Comparison of ENCODE assay signal across 1 cellular context in the genomic region with DNA sequence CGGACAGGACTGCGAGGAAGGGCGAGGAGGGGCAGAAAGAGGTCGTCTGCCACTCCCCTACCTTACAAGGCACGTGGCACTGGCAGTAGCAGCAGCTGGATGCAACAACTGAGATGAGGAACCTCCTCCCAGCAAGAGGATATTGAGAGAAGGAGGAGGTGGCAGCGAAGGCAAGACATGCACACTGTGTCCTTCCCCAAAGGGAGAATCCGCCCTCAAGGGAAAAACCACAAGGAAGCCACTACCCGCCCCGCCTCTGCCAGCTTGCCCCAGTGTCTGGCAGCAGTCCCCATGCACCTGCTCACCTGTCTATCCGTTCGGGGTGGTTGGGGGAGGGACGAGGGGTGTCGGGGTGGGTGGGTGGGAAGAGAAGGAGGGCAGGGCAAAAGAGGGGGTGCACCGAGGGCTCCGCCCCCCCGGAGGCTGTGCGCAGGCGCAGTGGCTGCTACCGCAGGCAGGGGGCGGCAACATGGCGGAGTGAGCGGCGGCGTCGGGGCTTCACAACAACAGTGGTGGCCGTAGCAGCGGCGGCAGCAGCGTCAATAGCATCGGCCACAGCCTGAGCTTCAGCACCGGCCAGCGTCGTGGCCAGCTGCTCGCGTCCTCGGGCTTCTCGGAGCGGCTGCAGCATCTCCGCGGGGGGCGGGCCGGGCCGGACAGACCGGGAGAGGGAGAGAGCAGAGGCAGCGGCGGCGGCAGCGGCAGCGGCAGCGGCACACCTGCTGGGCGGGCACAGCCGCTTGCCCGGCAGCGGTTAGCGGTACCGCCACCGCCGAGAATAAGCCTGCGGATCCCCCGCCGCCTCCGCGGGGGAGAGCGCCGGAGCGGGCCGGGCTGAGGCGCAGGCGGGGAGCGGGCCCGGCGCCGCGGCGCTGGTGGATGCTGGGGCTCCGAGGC.
TF ChIP-seq lines count a peak whose summit lies in the region.

A gene with protein sequence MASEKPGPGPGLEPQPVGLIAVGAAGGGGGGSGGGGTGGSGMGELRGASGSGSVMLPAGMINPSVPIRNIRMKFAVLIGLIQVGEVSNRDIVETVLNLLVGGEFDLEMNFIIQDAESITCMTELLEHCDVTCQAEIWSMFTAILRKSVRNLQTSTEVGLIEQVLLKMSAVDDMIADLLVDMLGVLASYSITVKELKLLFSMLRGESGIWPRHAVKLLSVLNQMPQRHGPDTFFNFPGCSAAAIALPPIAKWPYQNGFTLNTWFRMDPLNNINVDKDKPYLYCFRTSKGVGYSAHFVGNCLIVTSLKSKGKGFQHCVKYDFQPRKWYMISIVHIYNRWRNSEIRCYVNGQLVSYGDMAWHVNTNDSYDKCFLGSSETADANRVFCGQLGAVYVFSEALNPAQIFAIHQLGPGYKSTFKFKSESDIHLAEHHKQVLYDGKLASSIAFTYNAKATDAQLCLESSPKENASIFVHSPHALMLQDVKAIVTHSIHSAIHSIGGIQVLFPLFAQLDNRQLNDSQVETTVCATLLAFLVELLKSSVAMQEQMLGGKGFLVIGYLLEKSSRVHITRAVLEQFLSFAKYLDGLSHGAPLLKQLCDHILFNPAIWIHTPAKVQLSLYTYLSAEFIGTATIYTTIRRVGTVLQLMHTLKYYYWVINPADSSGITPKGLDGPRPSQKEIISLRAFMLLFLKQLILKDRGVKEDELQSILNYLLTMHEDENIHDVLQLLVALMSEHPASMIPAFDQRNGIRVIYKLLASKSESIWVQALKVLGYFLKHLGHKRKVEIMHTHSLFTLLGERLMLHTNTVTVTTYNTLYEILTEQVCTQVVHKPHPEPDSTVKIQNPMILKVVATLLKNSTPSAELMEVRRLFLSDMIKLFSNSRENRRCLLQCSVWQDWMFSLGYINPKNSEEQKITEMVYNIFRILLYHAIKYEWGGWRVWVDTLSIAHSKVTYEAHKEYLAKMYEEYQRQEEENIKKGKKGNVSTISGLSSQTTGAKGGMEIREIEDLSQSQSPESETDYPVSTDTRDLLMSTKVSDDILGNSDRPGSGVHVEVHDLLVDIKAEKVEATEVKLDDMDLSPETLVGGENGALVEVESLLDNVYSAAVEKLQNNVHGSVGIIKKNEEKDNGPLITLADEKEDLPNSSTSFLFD (N-terminal part only) (plus strand): TSS at position 436 of the 897 bp plus-strand sequence. CDS start 551 bp downstream, outside the sequence.

TF ChIP-seq in HepG2, 621 proteins besides CTCF, POLR2A, EP300 and RAD21 (continued from another document and continues in another):
- TF ChIP-seq, protein P1, sequence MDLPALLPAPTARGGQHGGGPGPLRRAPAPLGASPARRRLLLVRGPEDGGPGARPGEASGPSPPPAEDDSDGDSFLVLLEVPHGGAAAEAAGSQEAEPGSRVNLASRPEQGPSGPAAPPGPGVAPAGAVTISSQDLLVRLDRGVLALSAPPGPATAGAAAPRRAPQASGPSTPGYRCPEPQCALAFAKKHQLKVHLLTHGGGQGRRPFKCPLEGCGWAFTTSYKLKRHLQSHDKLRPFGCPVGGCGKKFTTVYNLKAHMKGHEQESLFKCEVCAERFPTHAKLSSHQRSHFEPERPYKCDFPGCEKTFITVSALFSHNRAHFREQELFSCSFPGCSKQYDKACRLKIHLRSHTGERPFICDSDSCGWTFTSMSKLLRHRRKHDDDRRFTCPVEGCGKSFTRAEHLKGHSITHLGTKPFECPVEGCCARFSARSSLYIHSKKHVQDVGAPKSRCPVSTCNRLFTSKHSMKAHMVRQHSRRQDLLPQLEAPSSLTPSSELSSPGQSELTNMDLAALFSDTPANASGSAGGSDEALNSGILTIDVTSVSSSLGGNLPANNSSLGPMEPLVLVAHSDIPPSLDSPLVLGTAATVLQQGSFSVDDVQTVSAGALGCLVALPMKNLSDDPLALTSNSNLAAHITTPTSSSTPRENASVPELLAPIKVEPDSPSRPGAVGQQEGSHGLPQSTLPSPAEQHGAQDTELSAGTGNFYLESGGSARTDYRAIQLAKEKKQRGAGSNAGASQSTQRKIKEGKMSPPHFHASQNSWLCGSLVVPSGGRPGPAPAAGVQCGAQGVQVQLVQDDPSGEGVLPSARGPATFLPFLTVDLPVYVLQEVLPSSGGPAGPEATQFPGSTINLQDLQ (CRISPR knock-in tag; IDR thresholded peaks at IDR 0.05): no peak
- TF ChIP-seq RARA (CRISPR knock-in tag; IDR thresholded peaks at IDR 0.05) (no peak), ZNF543 (CRISPR knock-in tag; IDR thresholded peaks at IDR 0.05) (no peak), JUN (CRISPR knock-in tag; IDR thresholded peaks at IDR 0.05) (no peak), FOXA1 (IDR thresholded peaks at IDR 0.05) (no peak), FOXA1 (CRISPR knock-in tag; IDR thresholded peaks at IDR 0.05) (no peak), ZNF891 (CRISPR knock-in tag; IDR thresholded peaks at IDR 0.05) (no peak), MTF1 (CRISPR knock-in tag; IDR thresholded peaks at IDR 0.05) (0 out of 2 replicates have a peak, but pooled peaks have one; percentile 18), REPIN1 (CRISPR knock-in tag; IDR thresholded peaks at IDR 0.05; ENCODE audit: borderline replicate concordance, low read depth) (no peak), RBFOX2 (IDR thresholded peaks at IDR 0.05; ENCODE audit: low read depth, low read length) (peak; percentile 73), ZNF746 (CRISPR knock-in tag; IDR thresholded peaks at IDR 0.05) (0 out of 2 replicates have a peak, but pooled peaks have one; percentile 23), ARNT (IDR thresholded peaks at IDR 0.05) (no peak), ZNF143 (CRISPR knock-in tag; IDR thresholded peaks at IDR 0.05) (no peak), ZNF230 (CRISPR knock-in tag; IDR thresholded peaks at IDR 0.05) (no peak), HNRNPL (IDR thresholded peaks at IDR 0.05; ENCODE audit: low read depth, low read length) (no peak), SETDB1 (CRISPR knock-in tag; IDR thresholded peaks at IDR 0.05; ENCODE audit: borderline replicate concordance) (no peak), ZBTB7B (CRISPR knock-in tag; IDR thresholded peaks at IDR 0.05) (peak; percentile 59; the same call in 1 of the 2 replicates), ZBTB3 (CRISPR knock-in tag; IDR thresholded peaks at IDR 0.05; ENCODE audit: borderline replicate concordance, low read depth) (no peak), SOX6 (IDR thresholded peaks at IDR 0.05) (no peak), SOX6 (CRISPR knock-in tag; IDR thresholded peaks at IDR 0.05) (0 out of 2 replicates have a peak, but pooled peaks have one; percentile 22), ZNF510 (CRISPR knock-in tag; IDR thresholded peaks at IDR 0.05; ENCODE audit: low read depth) (no peak), HOXA3 (CRISPR knock-in tag; IDR thresholded peaks at IDR 0.05) (peak; percentile 68; the same call in 1 of the 2 replicates), CHD4 (IDR thresholded peaks at IDR 0.05; ENCODE audit: borderline replicate concordance, low read length) (no peak), ZEB1 (IDR thresholded peaks at IDR 0.05; ENCODE audit: insufficient replicate concordance, low read depth) (no peak), ZNF232 (CRISPR knock-in tag; IDR thresholded peaks at IDR 0.05; ENCODE audit: borderline replicate concordance) (peak; percentile 67; the same call in 1 of the 2 replicates), KAT7 (CRISPR knock-in tag; IDR thresholded peaks at IDR 0.05; ENCODE audit: borderline replicate concordance) (peak; percentile 54; the same call in 1 of the 2 replicates), RAD51 (IDR thresholded peaks at IDR 0.05; ENCODE audit: borderline replicate concordance) (no peak), ZBTB21 (CRISPR knock-in tag; IDR thresholded peaks at IDR 0.05) (no peak), MBNL3 (CRISPR knock-in tag; conservative IDR thresholded peaks at IDR 0.05) (no peak), ZNF235 (CRISPR knock-in tag; IDR thresholded peaks at IDR 0.05; ENCODE audit: borderline replicate concordance) (no peak), CENPT (CRISPR knock-in tag; IDR thresholded peaks at IDR 0.05; ENCODE audit: low read depth) (no peak), SYNCRIP (IDR thresholded peaks at IDR 0.05; ENCODE audit: insufficient read depth, low read depth, low read length) (no peak), KLF16 (CRISPR knock-in tag; IDR thresholded peaks at IDR 0.05) (peak in 1 of 2 experiments; percentile 65; a peak in 1 of 4 replicates), SIX1 (CRISPR knock-in tag; IDR thresholded peaks at IDR 0.05; ENCODE audit: borderline replicate concordance) (no peak), ISL2 (CRISPR knock-in tag; IDR thresholded peaks at IDR 0.05) (no peak), HNRNPLL (IDR thresholded peaks at IDR 0.05; ENCODE audit: low read depth, low read length, poor library complexity, severe bottlenecking) (peak; percentile 57), KMT2A (CRISPR knock-in tag; IDR thresholded peaks at IDR 0.05) (no peak; the same call in 1 of the 2 replicates), STAG1 (CRISPR knock-in tag; IDR thresholded peaks at IDR 0.05) (no peak), ZC3H4 (CRISPR knock-in tag; IDR thresholded peaks at IDR 0.05; ENCODE audit: borderline replicate concordance) (no peak), SOX5 (CRISPR knock-in tag; IDR thresholded peaks at IDR 0.05; ENCODE audit: borderline replicate concordance) (no peak), YEATS2 (CRISPR knock-in tag; IDR thresholded peaks at IDR 0.05; ENCODE audit: borderline replicate concordance) (no peak), JUNB (CRISPR knock-in tag; IDR thresholded peaks at IDR 0.05; ENCODE audit: borderline replicate concordance) (no peak), HNRNPK (IDR thresholded peaks at IDR 0.05; ENCODE audit: low read depth, low read length, poor library complexity, severe bottlenecking) (peak; percentile 97), ZNF709 (CRISPR knock-in tag; IDR thresholded peaks at IDR 0.05) (no peak; the same call in 1 of the 2 replicates)
- TF ChIP-seq, protein P2, sequence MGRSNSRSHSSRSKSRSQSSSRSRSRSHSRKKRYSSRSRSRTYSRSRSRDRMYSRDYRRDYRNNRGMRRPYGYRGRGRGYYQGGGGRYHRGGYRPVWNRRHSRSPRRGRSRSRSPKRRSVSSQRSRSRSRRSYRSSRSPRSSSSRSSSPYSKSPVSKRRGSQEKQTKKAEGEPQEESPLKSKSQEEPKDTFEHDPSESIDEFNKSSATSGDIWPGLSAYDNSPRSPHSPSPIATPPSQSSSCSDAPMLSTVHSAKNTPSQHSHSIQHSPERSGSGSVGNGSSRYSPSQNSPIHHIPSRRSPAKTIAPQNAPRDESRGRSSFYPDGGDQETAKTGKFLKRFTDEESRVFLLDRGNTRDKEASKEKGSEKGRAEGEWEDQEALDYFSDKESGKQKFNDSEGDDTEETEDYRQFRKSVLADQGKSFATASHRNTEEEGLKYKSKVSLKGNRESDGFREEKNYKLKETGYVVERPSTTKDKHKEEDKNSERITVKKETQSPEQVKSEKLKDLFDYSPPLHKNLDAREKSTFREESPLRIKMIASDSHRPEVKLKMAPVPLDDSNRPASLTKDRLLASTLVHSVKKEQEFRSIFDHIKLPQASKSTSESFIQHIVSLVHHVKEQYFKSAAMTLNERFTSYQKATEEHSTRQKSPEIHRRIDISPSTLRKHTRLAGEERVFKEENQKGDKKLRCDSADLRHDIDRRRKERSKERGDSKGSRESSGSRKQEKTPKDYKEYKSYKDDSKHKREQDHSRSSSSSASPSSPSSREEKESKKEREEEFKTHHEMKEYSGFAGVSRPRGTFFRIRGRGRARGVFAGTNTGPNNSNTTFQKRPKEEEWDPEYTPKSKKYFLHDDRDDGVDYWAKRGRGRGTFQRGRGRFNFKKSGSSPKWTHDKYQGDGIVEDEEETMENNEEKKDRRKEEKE (IDR thresholded peaks at IDR 0.05): no peak
- TF ChIP-seq, protein P3, sequence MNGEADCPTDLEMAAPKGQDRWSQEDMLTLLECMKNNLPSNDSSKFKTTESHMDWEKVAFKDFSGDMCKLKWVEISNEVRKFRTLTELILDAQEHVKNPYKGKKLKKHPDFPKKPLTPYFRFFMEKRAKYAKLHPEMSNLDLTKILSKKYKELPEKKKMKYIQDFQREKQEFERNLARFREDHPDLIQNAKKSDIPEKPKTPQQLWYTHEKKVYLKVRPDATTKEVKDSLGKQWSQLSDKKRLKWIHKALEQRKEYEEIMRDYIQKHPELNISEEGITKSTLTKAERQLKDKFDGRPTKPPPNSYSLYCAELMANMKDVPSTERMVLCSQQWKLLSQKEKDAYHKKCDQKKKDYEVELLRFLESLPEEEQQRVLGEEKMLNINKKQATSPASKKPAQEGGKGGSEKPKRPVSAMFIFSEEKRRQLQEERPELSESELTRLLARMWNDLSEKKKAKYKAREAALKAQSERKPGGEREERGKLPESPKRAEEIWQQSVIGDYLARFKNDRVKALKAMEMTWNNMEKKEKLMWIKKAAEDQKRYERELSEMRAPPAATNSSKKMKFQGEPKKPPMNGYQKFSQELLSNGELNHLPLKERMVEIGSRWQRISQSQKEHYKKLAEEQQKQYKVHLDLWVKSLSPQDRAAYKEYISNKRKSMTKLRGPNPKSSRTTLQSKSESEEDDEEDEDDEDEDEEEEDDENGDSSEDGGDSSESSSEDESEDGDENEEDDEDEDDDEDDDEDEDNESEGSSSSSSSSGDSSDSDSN (CRISPR knock-in tag; IDR thresholded peaks at IDR 0.05): no peak; the same call in 1 of the 2 replicates
- TF ChIP-seq, protein P4, sequence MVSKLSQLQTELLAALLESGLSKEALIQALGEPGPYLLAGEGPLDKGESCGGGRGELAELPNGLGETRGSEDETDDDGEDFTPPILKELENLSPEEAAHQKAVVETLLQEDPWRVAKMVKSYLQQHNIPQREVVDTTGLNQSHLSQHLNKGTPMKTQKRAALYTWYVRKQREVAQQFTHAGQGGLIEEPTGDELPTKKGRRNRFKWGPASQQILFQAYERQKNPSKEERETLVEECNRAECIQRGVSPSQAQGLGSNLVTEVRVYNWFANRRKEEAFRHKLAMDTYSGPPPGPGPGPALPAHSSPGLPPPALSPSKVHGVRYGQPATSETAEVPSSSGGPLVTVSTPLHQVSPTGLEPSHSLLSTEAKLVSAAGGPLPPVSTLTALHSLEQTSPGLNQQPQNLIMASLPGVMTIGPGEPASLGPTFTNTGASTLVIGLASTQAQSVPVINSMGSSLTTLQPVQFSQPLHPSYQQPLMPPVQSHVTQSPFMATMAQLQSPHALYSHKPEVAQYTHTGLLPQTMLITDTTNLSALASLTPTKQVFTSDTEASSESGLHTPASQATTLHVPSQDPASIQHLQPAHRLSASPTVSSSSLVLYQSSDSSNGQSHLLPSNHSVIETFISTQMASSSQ (IDR thresholded peaks at IDR 0.05; ENCODE audit: low read depth): no peak
- TF ChIP-seq, protein P4 (CRISPR knock-in tag; IDR thresholded peaks at IDR 0.05; ENCODE audit: borderline replicate concordance): no peak
